ENCODE assay signal across 10 cellular contexts in genomic region chr5:147417133-147417813, GRCh38.
DNase-seq lines count a peak whose midpoint lies in the region; ATAC-seq and TF ChIP-seq lines count a peak whose summit lies in the region.
"Had no signal": no experiment of that assay in that cellular context is flagged by ENCODE, and none has a peak within 500 bp of the region (broad histone marks: within the 10 kb centered on the region; RNA-seq: fewer than 3 reads in every experiment).

No MANE protein-coding gene starts in this region.

- POLR2A ChIA-PET in MCF 10A (lab: Yijun Ruan, JAX) = no interaction called here

- H3K27me3 Mint-ChIP-seq in MCF 10A (ENCODE audit: insufficient read depth, unreplicated experiment) = no peaks in the 10 kb centered on the region
- H3K27me3 Mint-ChIP-seq: activated T-cell treated with anti-CD3 and anti-CD28 coated beads, Interleukin-2, amount 50 U/mL, for 24 hours had no signal

- ATAC-seq in HG03039 (IDR thresholded peaks at IDR 0.05; ENCODE audit: unreplicated experiment) = no peak

- H3K4me1 Mint-ChIP-seq in MCF 10A (ENCODE audit: insufficient read depth, unreplicated experiment) = no peaks in the 10 kb centered on the region

- H3K27ac Mint-ChIP-seq in MCF 10A (ENCODE audit: low read depth, unreplicated experiment) = no peak overlapping the region
- H3K27ac Mint-ChIP-seq: activated T-cell treated with anti-CD3 and anti-CD28 coated beads, Interleukin-2, amount 50 U/mL, for 24 hours had no signal

- TF ChIP-seq CTCF in MCF 10A (IDR thresholded peaks at IDR 0.05; ENCODE audit: unreplicated experiment) = no peak

- in situ Hi-C loops in KBM-7 (cut with MboI; ENCODE audit: low pct_unique_long_range_greater_than_20kb, low sequenced_read_pairs) = no loop called here

- intact Hi-C loops in MCF 10A (cut with micrococcal nuclease) = no loop called here

- BruUV-seq in MCF 10A (replicated peaks; lab: Mats Ljungman, UMichigan) = no TSS peak

- H3K9me3 Mint-ChIP-seq in MCF 10A (ENCODE audit: unreplicated experiment) = no peaks in the 10 kb centered on the region
- H3K9me3 Mint-ChIP-seq: activated T-cell treated with anti-CD3 and anti-CD28 coated beads, Interleukin-2, amount 50 U/mL, for 24 hours had no signal

- DNase-seq in NCI-H187 (lab: John Stamatoyannopoulos, UW) (peak; percentile 38 to 76), MCF 10A (ENCODE audit: unreplicated experiment) (peak; percentile 43), iris pigment epithelial cell (ENCODE audit: low read depth) (peak; percentile 83), stromal cell of bone marrow (ENCODE audit: low read depth) (peak; percentile 90), NCI-H1694 (lab: John Stamatoyannopoulos, UW) (no peak), KBM-7 (no peak), OCI-M2 (lab: John Stamatoyannopoulos, UW; ENCODE audit: unreplicated experiment) (no peak)
- DNase-seq: activated T-cell treated with anti-CD3 and anti-CD28 coated beads, Interleukin-2, amount 50 U/mL, for 24 hours; MV-4-11 had no signal

- no peak overlapping the region for H3K4me3 Mint-ChIP-seq in MCF 10A (ENCODE audit: unreplicated experiment)
- H3K4me3 Mint-ChIP-seq: activated T-cell treated with anti-CD3 and anti-CD28 coated beads, Interleukin-2, amount 50 U/mL, for 24 hours had no signal

- CTCF ChIA-PET in MCF 10A (lab: Yijun Ruan, JAX) = interaction anchor here (0.6 to 1.4 kb wide), 5 partner anchors 10 to 415 kb away, joined by 3 read pairs; no protein-coding TSS in a partner anchor

- H3K36me3 Mint-ChIP-seq in MCF 10A (ENCODE audit: insufficient read depth, unreplicated experiment) = no peaks in the 10 kb centered on the region

Comparison
In these comparisons a context has a peak if more than half of its experiments do, and no peak if none do; other contexts are left out.
1. DNase-seq: peak in NCI-H187 (2 of 2), MCF 10A (single experiment), iris pigment epithelial cell (single experiment) and stromal cell of bone marrow (single experiment); none in NCI-H1694 (single experiment), KBM-7 (single experiment) and OCI-M2 (single experiment).